ENCODE assay signal across 10 cellular contexts in genomic region chr10:32939296-32940111, GRCh38. TPM values are rescaled to one million over a fixed set of nuclear protein-coding genes. Genes with fewer than 3 reads are reported as not detected.
A peak's percentile ranks its signal among the peaks of the same experiment; 100 is the strongest.
DNase-seq lines count a peak whose midpoint lies in the region; ATAC-seq and TF ChIP-seq lines count a peak whose summit lies in the region.
"Had no signal": no experiment of that assay in that cellular context is flagged by ENCODE, and none has a peak within 500 bp of the region (broad histone marks: within the 10 kb centered on the region; RNA-seq: fewer than 3 reads in every experiment).

No MANE protein-coding gene starts in this region.

- H3K27ac Mint-ChIP-seq in T-helper 17 cell: peak overlapping the region; percentile 97
- H3K27ac Mint-ChIP-seq: activated naive CD4-positive, alpha-beta T cell treated with anti-CD3 and anti-CD28 coated beads, Interleukin-2, amount 10 ng/mL, durations not matched to agents 7 days and 5 days had no signal

- H3K27ac ChIP-seq in foreskin keratinocyte: no peak overlapping the region
- peak overlapping the region; percentile 58 for H3K27ac ChIP-seq in skeletal muscle tissue (ENCODE audit: low read depth, low read length)
- H3K27ac ChIP-seq: WERI-Rb-1 had no signal

- no peak for TF ChIP-seq CTCF in foreskin keratinocyte (conservative IDR thresholded peaks at IDR 0.05)

- peak; percentile 22 for ATAC-seq in T-helper 17 cell
- peak; percentile 50 for ATAC-seq in foreskin keratinocyte
- no peak for ATAC-seq in HG03457 (IDR thresholded peaks at IDR 0.05; ENCODE audit: unreplicated experiment)

- H3K9me3 ChIP-seq in T-helper 17 cell (ENCODE audit: control insufficient read depth, low read length, poor library complexity, severe bottlenecking): no peaks in the 10 kb centered on the region
- H3K9me3 ChIP-seq in skeletal muscle tissue (ENCODE audit: control insufficient read depth in 3 of 3, low read length in 3 of 3): no peaks in the 10 kb centered on the region

- H3K27me3 Mint-ChIP-seq in T-helper 17 cell: no peaks in the 10 kb centered on the region
- H3K27me3 Mint-ChIP-seq: activated naive CD4-positive, alpha-beta T cell treated with anti-CD3 and anti-CD28 coated beads, Interleukin-2, amount 10 ng/mL, durations not matched to agents 7 days and 5 days had no signal

- H3K4me1 ChIP-seq in foreskin keratinocyte (peaks cover 65% of the 10 kb centered on the region), skeletal muscle tissue (ENCODE audit: control insufficient read depth in 3 of 3, insufficient read depth in 3 of 3, low read length in 3 of 3) (peaks cover 51 to 56% (median 55%) of the 10 kb centered on the region in 3 donors)

- H3K4me3 Mint-ChIP-seq in T-helper 17 cell: peak overlapping the region; percentile 77
- H3K4me3 Mint-ChIP-seq: activated naive CD4-positive, alpha-beta T cell treated with anti-CD3 and anti-CD28 coated beads, Interleukin-2, amount 10 ng/mL, durations not matched to agents 7 days and 5 days had no signal

- peaks cover 16% of the 10 kb centered on the region for H3K36me3 Mint-ChIP-seq in T-helper 17 cell (ENCODE audit: low read depth)

- H3K4me3 ChIP-seq in skeletal muscle tissue (ENCODE audit: low read length in 3 of 3): peak overlapping the region; percentile 24 to 60 (median 52)

- no peaks in the 10 kb centered on the region for H3K27me3 ChIP-seq in foreskin keratinocyte
- no peaks in the 10 kb centered on the region for H3K27me3 ChIP-seq in skeletal muscle tissue (ENCODE audit: control insufficient read depth in 3 of 3, insufficient read depth in 3 of 3, low read length in 3 of 3)

- peaks cover 2 to 6% (median 2%) of the 10 kb centered on the region in 3 donors for H3K36me3 ChIP-seq in skeletal muscle tissue (ENCODE audit: control insufficient read depth in 3 of 3, insufficient read depth in 3 of 3, low read length in 3 of 3)
- H3K36me3 ChIP-seq: WERI-Rb-1 had no signal

- H3K9ac ChIP-seq in skeletal muscle tissue (ENCODE audit: low read depth in 1 of 3, low read length in 3 of 3): no peak overlapping the region

- peaks cover 67% of the 10 kb centered on the region for H3K4me1 Mint-ChIP-seq in T-helper 17 cell

- peak; percentile 58 for DNase-seq in EH (ENCODE audit: low read depth)
- DNase-seq in T-helper 17 cell: no peak
- DNase-seq in foreskin keratinocyte: no peak
- DNase-seq in A172 (ENCODE audit: low spot score): no peak
- DNase-seq in NCI-H82 (lab: John Stamatoyannopoulos, UW): no peak
- no peak for DNase-seq in NCI-H2171 (lab: John Stamatoyannopoulos, UW)
- DNase-seq: activated naive CD4-positive, alpha-beta T cell treated with anti-CD3 and anti-CD28 coated beads, Interleukin-2, amount 10 ng/mL, durations not matched to agents 7 days and 5 days; WERI-Rb-1 had no signal

RNA-seq across cellular contexts. Expression of gene ITGB1, which starts 18.5 kb away (rescaled TPM):
- total RNA-seq in T-helper 17 cell (100 to 1,000 TPM; 392 to 428 TPM), foreskin keratinocyte (897 and 1,100 TPM in 2 replicates), skeletal muscle tissue (363 TPM)
- polyA plus RNA-seq in foreskin keratinocyte: 321 and 351 TPM in 2 replicates
- 1,202 and 1,616 TPM in 2 replicates for total RNA-seq in A172 (2014; rRNA removed; shearing (Covaris generic))
